11 cellular contexts compared by ENCODE assay signal in the genomic region with DNA sequence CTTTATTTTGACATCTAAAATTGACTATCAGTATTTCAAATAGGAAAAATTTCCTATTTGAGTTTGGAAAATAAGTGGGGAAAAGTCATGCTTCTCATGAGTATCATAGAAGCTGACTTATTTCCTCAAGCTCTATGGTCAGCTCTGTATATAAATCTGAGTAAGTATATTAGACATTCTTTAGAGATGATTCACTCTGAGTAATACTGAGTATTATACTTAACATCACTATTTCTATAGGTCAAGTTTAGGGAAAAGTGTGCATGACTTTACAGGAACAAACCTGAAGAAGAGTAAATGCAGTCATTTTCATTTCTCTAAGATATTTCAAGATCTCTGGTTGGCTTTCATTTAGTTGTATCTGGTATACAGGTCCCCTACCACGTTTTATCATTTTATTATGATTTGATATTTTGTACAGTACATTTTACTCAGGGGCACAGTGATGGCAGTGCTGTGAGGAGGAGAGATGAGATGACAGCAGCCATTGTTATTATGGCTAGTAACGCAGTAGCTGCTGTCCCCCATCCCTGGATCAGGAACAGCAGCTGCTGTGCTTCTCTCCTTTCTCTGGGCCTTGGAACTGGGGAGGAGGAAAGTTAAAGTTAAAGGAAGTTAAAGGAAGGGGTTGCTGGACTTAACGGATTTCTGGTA.
DNase-seq lines count a peak whose midpoint lies in the region; TF ChIP-seq lines count a peak whose summit lies in the region.
"Had no signal": no experiment of that assay in that cellular context is flagged by ENCODE, and none has a peak within 500 bp of the region (broad histone marks: within the 10 kb centered on the region; RNA-seq: fewer than 3 reads in every experiment).

No MANE protein-coding gene starts in this region.

- no peak overlapping the region for H3K4me3 ChIP-seq in foreskin fibroblast (ENCODE audit: low read depth in 1 of 2, low read length in 2 of 2)
- H3K4me3 ChIP-seq: coronary artery had no signal

- DNase-seq in AG08395 (ENCODE audit: low spot score): peak; percentile 38
- peak; percentile 90 for DNase-seq in HCEC 1CT
- DNase-seq in SW 1271 (lab: John Stamatoyannopoulos, UW): peak; percentile 62 to 77
- peak; percentile 41 to 64 for DNase-seq in foreskin fibroblast
- no peak for DNase-seq in stimulated activated naive CD4-positive, alpha-beta T cell treated with Interleukin-2 at 50 U/mL for 16 hours (lab: John Stamatoyannopoulos, UW)
- DNase-seq in NCI-H2107 treated with DMSO at 0.1 percent for 48 hours (lab: John Stamatoyannopoulos, UW; ENCODE audit: unreplicated experiment): no peak
- DNase-seq in HUDEP-2 (lab: John Stamatoyannopoulos, UW; ENCODE audit: unreplicated experiment in 76 of 76): no peak
- no peak for DNase-seq in NCI-H1417 treated with DMSO at 0.1 percent for 48 hours (lab: John Stamatoyannopoulos, UW)
- DNase-seq: DND-41, left ventricle myocardium superior had no signal

- TF ChIP-seq CTCF in foreskin fibroblast (IDR thresholded peaks at IDR 0.05; ENCODE audit: low read depth, low read length): no peak

Comparison
In these comparisons a context has a peak if more than half of its experiments do, and no peak if none do; other contexts are left out.
1. DNase-seq: peak in AG08395 (single experiment), HCEC 1CT (single experiment), SW 1271 (2 of 2) and foreskin fibroblast (2 of 2); none in stimulated activated naive CD4-positive, alpha-beta T cell treated with Interleukin-2 at 50 U/mL for 16 hours (single experiment), NCI-H2107 treated with DMSO at 0.1 percent for 48 hours (single experiment), HUDEP-2 (0 of 76) and NCI-H1417 treated with DMSO at 0.1 percent for 48 hours (single experiment).